24 cellular contexts compared by ENCODE assay signal in the genomic region with DNA sequence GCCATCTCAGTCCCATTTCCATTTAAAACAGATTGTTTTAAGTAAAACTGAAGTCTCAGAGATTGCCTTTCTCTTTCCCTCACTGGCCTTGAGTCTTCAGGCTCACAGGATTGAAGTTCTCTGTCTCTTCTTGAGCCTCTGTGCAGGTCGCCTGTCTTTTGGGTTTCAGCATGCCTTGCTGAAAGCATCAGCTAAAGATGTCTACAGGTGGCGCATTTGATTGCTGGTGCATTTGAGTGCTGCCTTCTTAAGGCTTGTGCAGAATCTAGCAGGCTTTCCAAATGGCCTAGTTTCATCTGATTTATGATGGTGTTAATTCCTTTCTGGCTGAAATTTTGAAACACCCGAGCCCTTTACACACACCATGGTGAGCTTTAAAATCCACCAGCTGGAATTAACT.
DNase-seq lines count a peak whose midpoint lies in the region; ATAC-seq, FAIRE-seq and TF ChIP-seq lines count a peak whose summit lies in the region.
"Had no signal": no experiment of that assay in that cellular context is flagged by ENCODE, and none has a peak within 500 bp of the region (broad histone marks: within the 10 kb centered on the region; RNA-seq: fewer than 3 reads in every experiment).

No MANE protein-coding gene starts in this region.

- peak; percentile 22 to 47; a peak in 3 of 4 replicates for TF ChIP-seq RAD21 in H1 (IDR thresholded peaks at IDR 0.05 in 1 of 2, conservative IDR thresholded peaks at IDR 0.05 in 1 of 2; ENCODE audit: low read depth in 2 of 2, low read length in 2 of 2)

- H3K4me1 ChIP-seq in OCI-LY1 (ENCODE audit: insufficient read depth, low read length, severe bottlenecking) (no peaks in the 10 kb centered on the region), H1 (replicated peaks in 1 of 4; ENCODE audit: control insufficient read depth in 3 of 4, insufficient read depth in 4 of 4, low read length in 3 of 4) (no peaks in the 10 kb centered on the region), tibial nerve (no peaks in the 10 kb centered on the region)
- H3K4me1 ChIP-seq: BLaER1 treated with 17β-estradiol and CSF1 and Interleukin-3, amounts not matched to agents 10 nM and 100 nM had no signal

- no peak overlapping the region for H3K14ac ChIP-seq in H1 (ENCODE audit: insufficient read length)

- no peaks in the 10 kb centered on the region for H3F3A ChIP-seq in OCI-LY1 (ENCODE audit: insufficient read depth, low read length)

- H2BK5ac ChIP-seq in H1 (ENCODE audit: low read depth, low read length), result no peak overlapping the region

- CTCF ChIA-PET in H1 (lab: Charles Lee; ENCODE audit: partially characterized antibody), result interaction anchor here (1.0 to 1.3 kb wide), 4 partner anchors 14 to 230 kb away, joined by 3 to 4 read pairs (median 4); no protein-coding TSS in a partner anchor

- H4K8ac ChIP-seq in H1 (ENCODE audit: extremely low read depth, insufficient read depth, low read length), result no peak overlapping the region

- no peak overlapping the region for H3K9ac ChIP-seq in OCI-LY1 (ENCODE audit: low read length)
- no peak overlapping the region for H3K9ac ChIP-seq in H1 (replicated peaks in 1 of 4; ENCODE audit: extremely low read depth in 1 of 4, low read depth in 3 of 4, low read length in 3 of 4)
- H3K9ac ChIP-seq: BLaER1 treated with 17β-estradiol and CSF1 and Interleukin-3, amounts not matched to agents 10 nM and 100 nM had no signal

- no peak overlapping the region for H3K27ac ChIP-seq in C4-2B
- no peak overlapping the region for H3K27ac ChIP-seq in OCI-LY1 (ENCODE audit: low read depth, low read length, poor library complexity, severe bottlenecking)
- no peak overlapping the region for H3K27ac ChIP-seq in H1 (ENCODE audit: low read depth, low read length)
- H3K27ac ChIP-seq in tibial nerve, result no peak overlapping the region
- H3K27ac ChIP-seq: 22Rv1; BLaER1 treated with 17β-estradiol and CSF1 and Interleukin-3, amounts not matched to agents 10 nM and 100 nM; HL-60 had no signal

- no peak for TF ChIP-seq POLR2A in H1 (IDR thresholded peaks at IDR 0.05; ENCODE audit: control extremely low read depth in 1 of 2, low read depth in 2 of 2, low read length in 2 of 2)
- no peak for TF ChIP-seq POLR2A in GM18505 (IDR thresholded peaks at IDR 0.05; ENCODE audit: borderline replicate concordance, extremely low read depth, insufficient read depth, insufficient read length)
- no peak for TF ChIP-seq POLR2A in tibial nerve (IDR thresholded peaks at IDR 0.05)

- H3K9me2 ChIP-seq in OCI-LY1 (ENCODE audit: low read depth, low read length), result no peaks in the 10 kb centered on the region

- H3K4ac ChIP-seq in H1 (replicated peaks; ENCODE audit: insufficient read length, low read depth, low read length), result no peak overlapping the region

- H3K79me2 ChIP-seq in OCI-LY1 (ENCODE audit: insufficient read depth, low read length) (no peaks in the 10 kb centered on the region), H1 (ENCODE audit: control insufficient read depth in 1 of 2, insufficient read depth in 2 of 2, low read length in 2 of 2) (no peaks in the 10 kb centered on the region)

- TF ChIP-seq CTCF in C4-2B (conservative IDR thresholded peaks at IDR 0.05), result peak; percentile 19
- peak; percentile 42; the same call in 1 of the 2 replicates for TF ChIP-seq CTCF in OCI-LY1 (IDR thresholded peaks at IDR 0.05; ENCODE audit: low read length)
- peak in 1 of 3 experiments; percentile 19; a peak in 1 of 4 replicates for TF ChIP-seq CTCF in H1 (IDR thresholded peaks at IDR 0.05; ENCODE audit: control extremely low read depth in 1 of 3, insufficient read depth in 1 of 3, low read depth in 1 of 3, low read length in 3 of 3)
- TF ChIP-seq CTCF in tibial nerve (IDR thresholded peaks at IDR 0.05), result no peak

- H2BK120ac ChIP-seq in H1 (replicated peaks; ENCODE audit: low read depth, low read length), result no peak overlapping the region

- FAIRE-seq in H1 (lab: Jason Lieb, UNC), result no peak
- FAIRE-seq: RCC 7860 had no signal

- 83% methylated on average over 3 of the region's 3 CpGs; no CpG with 5 or more reads in 1 of the 2 experiments for WGBS in H1 (ENCODE audit: extremely low coverage in 1 of 2, insufficient coverage in 1 of 2, insufficient read length in 1 of 2, insufficient replicate concordance in 2 of 2, low coverage in 1 of 2, low lambda C conversion rate in 2 of 2, missing lambda C conversion rate in 1 of 2), 2 experiments
- WGBS in tibial nerve, 2 donors, result 60 to 78% methylated on average over 3 of the region's 3 CpGs

- no peak for TF ChIP-seq EP300 in H1 (IDR thresholded peaks at IDR 0.05; ENCODE audit: borderline replicate concordance in 1 of 2, low read depth in 2 of 2, low read length in 2 of 2)
- TF ChIP-seq EP300 in tibial nerve (IDR thresholded peaks at IDR 0.05), result no peak

- no peak overlapping the region for H3K56ac ChIP-seq in H1 (replicated peaks; ENCODE audit: insufficient read length, low read depth, low read length)

- POLR2A ChIA-PET in H1 (lab: Charles Lee; ENCODE audit: partially characterized antibody), result no interaction called here

- no peak overlapping the region for H2BK12ac ChIP-seq in H1 (ENCODE audit: low read depth, low read length)

- H2BK20ac ChIP-seq in H1 (ENCODE audit: low read length), result no peak overlapping the region

- H4K20me1 ChIP-seq in OCI-LY1 (ENCODE audit: insufficient read depth, low read length) (no peaks in the 10 kb centered on the region), H1 (replicated peaks in 1 of 2; ENCODE audit: control insufficient read depth in 1 of 2, insufficient read depth in 2 of 2, low read length in 2 of 2) (no peaks in the 10 kb centered on the region)
- H4K20me1 ChIP-seq: BLaER1 treated with 17β-estradiol and CSF1 and Interleukin-3, amounts not matched to agents 10 nM and 100 nM had no signal

- no peak overlapping the region for H2AK5ac ChIP-seq in H1 (ENCODE audit: low read depth, low read length)

- peak overlapping the region; percentile 57; the same call in 1 of the 2 replicates for H2AFZ ChIP-seq in OCI-LY1 (ENCODE audit: low read length)
- no peak overlapping the region for H2AFZ ChIP-seq in H1 (ENCODE audit: low read length)

- H4K5ac ChIP-seq in H1 (ENCODE audit: insufficient read length, low read depth, low read length), result no peak overlapping the region

- no peak overlapping the region for H3K23ac ChIP-seq in H1 (ENCODE audit: insufficient read length)

- H3K4me2 ChIP-seq in OCI-LY1 (ENCODE audit: low read length) (no peak overlapping the region), H1 (ENCODE audit: insufficient read depth in 1 of 2, low read depth in 2 of 2, low read length in 2 of 2) (no peak overlapping the region)
- H3K4me2 ChIP-seq: BLaER1 treated with 17β-estradiol and CSF1 and Interleukin-3, amounts not matched to agents 10 nM and 100 nM had no signal

- no peak for ATAC-seq in GM18505 (IDR thresholded peaks at IDR 0.05; ENCODE audit: unreplicated experiment)
- ATAC-seq: CD8-positive, alpha-beta T cell had no signal

- H3K23me2 ChIP-seq in H1 (ENCODE audit: low read depth, low read length), result no peaks in the 10 kb centered on the region

- H3K18ac ChIP-seq in H1 (ENCODE audit: extremely low read depth, low read length), result no peak overlapping the region

- no peaks in the 10 kb centered on the region for H3K9me3 ChIP-seq in OCI-LY1 (ENCODE audit: low read length)
- H3K9me3 ChIP-seq in H1 (ENCODE audit: insufficient read depth in 2 of 2, low read depth in 1 of 2, low read length in 1 of 2), result no peaks in the 10 kb centered on the region
- H3K9me3 ChIP-seq in tibial nerve, result no peaks in the 10 kb centered on the region
- H3K9me3 ChIP-seq: BLaER1 treated with 17β-estradiol and CSF1 and Interleukin-3, amounts not matched to agents 10 nM and 100 nM had no signal

- no peak overlapping the region for H4K91ac ChIP-seq in H1 (replicated peaks; ENCODE audit: insufficient read length, low read length)

- H3K79me1 ChIP-seq in H1 (ENCODE audit: low read depth, low read length), result no peaks in the 10 kb centered on the region

- peak; percentile 1 for DNase-seq in DMS 273 (lab: John Stamatoyannopoulos, UW; ENCODE audit: unreplicated experiment)
- no peak for DNase-seq in DMS 273 treated with DMSO at 0.1 percent for 48 hours (lab: John Stamatoyannopoulos, UW)
- DNase-seq in H1 (ENCODE audit: low read depth in 1 of 2, low spot score in 2 of 2), result no peak
- DNase-seq in activated effector memory CD4-positive, alpha-beta T cell treated with Interleukin-2 at 50 U/mL for 16 hours, result no peak
- no peak for DNase-seq in tibial nerve (ENCODE audit: low spot score in 2 of 2)
- DNase-seq: CD8-positive, alpha-beta T cell; EL; GF-D8; H7; HFFc6; KG1; NCI-H1105; NCI-H2029 treated with DMSO at 0.1 percent for 48 hours; NCI-H446 treated with DMSO at 0.1 percent for 48 hours; NCI-H526 treated with DMSO at 0.1 percent for 48 hours; Right ventricle myocardium superior; SW 1271 had no signal

- H3K4me3 ChIP-seq in OCI-LY1 (ENCODE audit: low read depth, low read length, poor library complexity, severe bottlenecking) (no peak overlapping the region), H1 (ENCODE audit: extremely low read depth in 1 of 4, insufficient read depth in 2 of 4, low read depth in 3 of 4, low read length in 4 of 4) (no peak overlapping the region), tibial nerve (no peak overlapping the region)
- H3K4me3 ChIP-seq: BLaER1 treated with 17β-estradiol and CSF1 and Interleukin-3, amounts not matched to agents 10 nM and 100 nM had no signal

- H3K36me3 ChIP-seq in OCI-LY1 (ENCODE audit: insufficient read depth, low read length), result no peaks in the 10 kb centered on the region
- no peaks in the 10 kb centered on the region for H3K36me3 ChIP-seq in H1 (ENCODE audit: control insufficient read depth in 2 of 4, insufficient read depth in 4 of 4, low read length in 3 of 4)
- H3K36me3 ChIP-seq in tibial nerve, result no peaks in the 10 kb centered on the region
- H3K36me3 ChIP-seq: BLaER1 treated with 17β-estradiol and CSF1 and Interleukin-3, amounts not matched to agents 10 nM and 100 nM had no signal

- no peak overlapping the region for H2BK15ac ChIP-seq in H1 (ENCODE audit: low read length)

- H3K27me3 ChIP-seq in OCI-LY1 (ENCODE audit: insufficient read depth, low read length) (no peaks in the 10 kb centered on the region), H1 (replicated peaks in 1 of 4; ENCODE audit: control insufficient read depth in 3 of 4, extremely low read depth in 1 of 4, insufficient read depth in 3 of 4, low read length in 3 of 4) (no peaks in the 10 kb centered on the region), tibial nerve (no peaks in the 10 kb centered on the region)
- H3K27me3 ChIP-seq: BLaER1 treated with 17β-estradiol and CSF1 and Interleukin-3, amounts not matched to agents 10 nM and 100 nM had no signal

TF ChIP-seq in H1, 55 proteins besides CTCF, POLR2A, EP300 and RAD21 (continues in another document):
- no peak for TF ChIP-seq PHF8 (conservative IDR thresholded peaks at IDR 0.05; ENCODE audit: low read depth, low read length)
- no peak for TF ChIP-seq ZNF274 (IDR thresholded peaks at IDR 0.05; ENCODE audit: borderline replicate concordance, extremely low read depth, low read length)
- no peak for TF ChIP-seq FOSL1 (IDR thresholded peaks at IDR 0.05; ENCODE audit: insufficient read depth, low read depth, low read length)
- no peak for TF ChIP-seq RFX5 (IDR thresholded peaks at IDR 0.05; ENCODE audit: borderline replicate concordance, low read depth, low read length)
- no peak for TF ChIP-seq KDM4A (IDR thresholded peaks at IDR 0.05; ENCODE audit: low read depth, low read length, severe bottlenecking)
- no peak for TF ChIP-seq KDM1A (IDR thresholded peaks at IDR 0.05; ENCODE audit: borderline replicate concordance, low read length)

Comparison
In these comparisons a context has a peak if more than half of its experiments do, and no peak if none do; other contexts are left out.
1. CTCF ChIP-seq: peak in C4-2B (single experiment) and OCI-LY1 (single experiment); none in tibial nerve (0 of 5).